1 cellular context compared by ENCODE assay signal in genomic region chr14:74712499-74713394, GRCh38.
TF ChIP-seq lines count a peak whose summit lies in the region.

A gene with protein sequence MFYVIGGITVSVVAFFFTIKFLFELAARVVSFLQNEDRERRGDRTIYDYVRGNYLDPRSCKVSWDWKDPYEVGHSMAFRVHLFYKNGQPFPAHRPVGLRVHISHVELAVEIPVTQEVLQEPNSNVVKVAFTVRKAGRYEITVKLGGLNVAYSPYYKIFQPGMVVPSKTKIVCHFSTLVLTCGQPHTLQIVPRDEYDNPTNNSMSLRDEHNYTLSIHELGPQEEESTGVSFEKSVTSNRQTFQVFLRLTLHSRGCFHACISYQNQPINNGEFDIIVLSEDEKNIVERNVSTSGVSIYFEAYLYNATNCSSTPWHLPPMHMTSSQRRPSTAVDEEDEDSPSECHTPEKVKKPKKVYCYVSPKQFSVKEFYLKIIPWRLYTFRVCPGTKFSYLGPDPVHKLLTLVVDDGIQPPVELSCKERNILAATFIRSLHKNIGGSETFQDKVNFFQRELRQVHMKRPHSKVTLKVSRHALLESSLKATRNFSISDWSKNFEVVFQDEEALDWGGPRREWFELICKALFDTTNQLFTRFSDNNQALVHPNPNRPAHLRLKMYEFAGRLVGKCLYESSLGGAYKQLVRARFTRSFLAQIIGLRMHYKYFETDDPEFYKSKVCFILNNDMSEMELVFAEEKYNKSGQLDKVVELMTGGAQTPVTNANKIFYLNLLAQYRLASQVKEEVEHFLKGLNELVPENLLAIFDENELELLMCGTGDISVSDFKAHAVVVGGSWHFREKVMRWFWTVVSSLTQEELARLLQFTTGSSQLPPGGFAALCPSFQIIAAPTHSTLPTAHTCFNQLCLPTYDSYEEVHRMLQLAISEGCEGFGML (minus strand): TSS chr14:74713080. CDS start chr14:74685615, 27,465 bp downstream.
A gene with protein sequence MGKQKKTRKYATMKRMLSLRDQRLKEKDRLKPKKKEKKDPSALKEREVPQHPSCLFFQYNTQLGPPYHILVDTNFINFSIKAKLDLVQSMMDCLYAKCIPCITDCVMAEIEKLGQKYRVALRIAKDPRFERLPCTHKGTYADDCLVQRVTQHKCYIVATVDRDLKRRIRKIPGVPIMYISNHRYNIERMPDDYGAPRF (plus strand): TSS chr14:74713144. CDS start chr14:74713198, 54 bp downstream.

TF ChIP-seq in HepG2, 621 proteins besides CTCF, POLR2A, EP300 and RAD21 (continued from another document and continues in another):
- no peak for TF ChIP-seq GRHL1 (CRISPR knock-in tag; conservative IDR thresholded peaks at IDR 0.05)
- TF ChIP-seq TOPORS (CRISPR knock-in tag; IDR thresholded peaks at IDR 0.05): 0 out of 2 replicates have a peak, but pooled peaks have one; percentile 49
- TF ChIP-seq MAZ (IDR thresholded peaks at IDR 0.05; ENCODE audit: borderline replicate concordance, low read depth, low read length): no peak
- peak; percentile 39; the same call in 1 of the 2 replicates for TF ChIP-seq MAZ (CRISPR knock-in tag; IDR thresholded peaks at IDR 0.05; ENCODE audit: low read depth)
- TF ChIP-seq, protein P1, sequence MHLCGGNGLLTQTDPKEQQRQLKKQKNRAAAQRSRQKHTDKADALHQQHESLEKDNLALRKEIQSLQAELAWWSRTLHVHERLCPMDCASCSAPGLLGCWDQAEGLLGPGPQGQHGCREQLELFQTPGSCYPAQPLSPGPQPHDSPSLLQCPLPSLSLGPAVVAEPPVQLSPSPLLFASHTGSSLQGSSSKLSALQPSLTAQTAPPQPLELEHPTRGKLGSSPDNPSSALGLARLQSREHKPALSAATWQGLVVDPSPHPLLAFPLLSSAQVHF (CRISPR knock-in tag; IDR thresholded peaks at IDR 0.05): no peak
- no peak for TF ChIP-seq ZFP36 (IDR thresholded peaks at IDR 0.05; ENCODE audit: borderline replicate concordance, low read depth, low read length, partially characterized antibody)
- no peak for TF ChIP-seq ZNF274 (CRISPR knock-in tag; IDR thresholded peaks at IDR 0.05)
- TF ChIP-seq ZBTB44 (CRISPR knock-in tag; IDR thresholded peaks at IDR 0.05): no peak
- TF ChIP-seq NR1H2 (CRISPR knock-in tag; IDR thresholded peaks at IDR 0.05; ENCODE audit: borderline replicate concordance, low read depth): 0 out of 2 replicates have a peak, but pooled peaks have one; percentile 41
- no peak for TF ChIP-seq PCBP2 (optimal IDR thresholded peaks at IDR 0.05; ENCODE audit: low read depth, low read length, poor library complexity, severe bottlenecking)
- no peak for TF ChIP-seq HNRNPUL1 (IDR thresholded peaks at IDR 0.05; ENCODE audit: low read depth, low read length)
- TF ChIP-seq ZNF724P (CRISPR knock-in tag; IDR thresholded peaks at IDR 0.05; ENCODE audit: borderline replicate concordance): 0 out of 2 replicates have a peak, but pooled peaks have one; percentile 80
- TF ChIP-seq ZNF841 (CRISPR knock-in tag; IDR thresholded peaks at IDR 0.05; ENCODE audit: borderline replicate concordance): no peak
- no peak for TF ChIP-seq REXO4 (CRISPR knock-in tag; IDR thresholded peaks at IDR 0.05; ENCODE audit: borderline replicate concordance)
- TF ChIP-seq ZBTB3 (CRISPR knock-in tag; IDR thresholded peaks at IDR 0.05; ENCODE audit: borderline replicate concordance, low read depth): no peak
- TF ChIP-seq, protein P2, sequence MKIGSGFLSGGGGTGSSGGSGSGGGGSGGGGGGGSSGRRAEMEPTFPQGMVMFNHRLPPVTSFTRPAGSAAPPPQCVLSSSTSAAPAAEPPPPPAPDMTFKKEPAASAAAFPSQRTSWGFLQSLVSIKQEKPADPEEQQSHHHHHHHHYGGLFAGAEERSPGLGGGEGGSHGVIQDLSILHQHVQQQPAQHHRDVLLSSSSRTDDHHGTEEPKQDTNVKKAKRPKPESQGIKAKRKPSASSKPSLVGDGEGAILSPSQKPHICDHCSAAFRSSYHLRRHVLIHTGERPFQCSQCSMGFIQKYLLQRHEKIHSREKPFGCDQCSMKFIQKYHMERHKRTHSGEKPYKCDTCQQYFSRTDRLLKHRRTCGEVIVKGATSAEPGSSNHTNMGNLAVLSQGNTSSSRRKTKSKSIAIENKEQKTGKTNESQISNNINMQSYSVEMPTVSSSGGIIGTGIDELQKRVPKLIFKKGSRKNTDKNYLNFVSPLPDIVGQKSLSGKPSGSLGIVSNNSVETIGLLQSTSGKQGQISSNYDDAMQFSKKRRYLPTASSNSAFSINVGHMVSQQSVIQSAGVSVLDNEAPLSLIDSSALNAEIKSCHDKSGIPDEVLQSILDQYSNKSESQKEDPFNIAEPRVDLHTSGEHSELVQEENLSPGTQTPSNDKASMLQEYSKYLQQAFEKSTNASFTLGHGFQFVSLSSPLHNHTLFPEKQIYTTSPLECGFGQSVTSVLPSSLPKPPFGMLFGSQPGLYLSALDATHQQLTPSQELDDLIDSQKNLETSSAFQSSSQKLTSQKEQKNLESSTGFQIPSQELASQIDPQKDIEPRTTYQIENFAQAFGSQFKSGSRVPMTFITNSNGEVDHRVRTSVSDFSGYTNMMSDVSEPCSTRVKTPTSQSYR (CRISPR knock-in tag; IDR thresholded peaks at IDR 0.05; ENCODE audit: borderline replicate concordance): no peak
- TF ChIP-seq IRF2 (CRISPR knock-in tag; IDR thresholded peaks at IDR 0.05): peak; percentile 92
- 0 out of 2 replicates have a peak, but pooled peaks have one; percentile 33 for TF ChIP-seq TFE3 (CRISPR knock-in tag; IDR thresholded peaks at IDR 0.05)
- TF ChIP-seq, protein P3, sequence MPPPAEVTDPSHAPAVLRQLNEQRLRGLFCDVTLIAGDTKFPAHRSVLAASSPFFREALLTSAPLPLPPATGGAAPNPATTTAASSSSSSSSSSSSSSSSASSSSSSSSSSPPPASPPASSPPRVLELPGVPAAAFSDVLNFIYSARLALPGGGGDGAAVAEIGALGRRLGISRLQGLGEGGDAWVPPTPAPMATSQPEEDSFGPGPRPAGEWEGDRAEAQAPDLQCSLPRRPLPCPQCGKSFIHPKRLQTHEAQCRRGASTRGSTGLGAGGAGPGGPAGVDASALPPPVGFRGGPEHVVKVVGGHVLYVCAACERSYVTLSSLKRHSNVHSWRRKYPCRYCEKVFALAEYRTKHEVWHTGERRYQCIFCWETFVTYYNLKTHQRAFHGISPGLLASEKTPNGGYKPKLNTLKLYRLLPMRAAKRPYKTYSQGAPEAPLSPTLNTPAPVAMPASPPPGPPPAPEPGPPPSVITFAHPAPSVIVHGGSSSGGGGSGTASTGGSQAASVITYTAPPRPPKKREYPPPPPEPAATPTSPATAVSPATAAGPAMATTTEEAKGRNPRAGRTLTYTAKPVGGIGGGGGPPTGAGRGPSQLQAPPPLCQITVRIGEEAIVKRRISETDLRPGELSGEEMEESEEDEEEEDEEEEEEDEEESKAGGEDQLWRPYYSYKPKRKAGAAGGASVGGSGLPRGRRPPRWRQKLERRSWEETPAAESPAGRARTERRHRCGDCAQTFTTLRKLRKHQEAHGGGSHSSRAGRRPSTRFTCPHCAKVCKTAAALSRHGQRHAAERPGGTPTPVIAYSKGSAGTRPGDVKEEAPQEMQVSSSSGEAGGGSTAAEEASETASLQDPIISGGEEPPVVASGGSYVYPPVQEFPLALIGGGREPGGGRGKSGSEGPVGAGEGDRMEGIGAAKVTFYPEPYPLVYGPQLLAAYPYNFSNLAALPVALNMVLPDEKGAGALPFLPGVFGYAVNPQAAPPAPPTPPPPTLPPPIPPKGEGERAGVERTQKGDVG (CRISPR knock-in tag; IDR thresholded peaks at IDR 0.05; ENCODE audit: borderline replicate concordance): peak; percentile 62; the same call in 1 of the 2 replicates
- TF ChIP-seq ZNF12 (CRISPR knock-in tag; IDR thresholded peaks at IDR 0.05): no peak
- TF ChIP-seq RBM39 (IDR thresholded peaks at IDR 0.05; ENCODE audit: low read depth, low read length, poor library complexity, severe bottlenecking): peak; percentile 35
- TF ChIP-seq SMARCE1 (IDR thresholded peaks at IDR 0.05; ENCODE audit: borderline replicate concordance): no peak
- TF ChIP-seq SKI (IDR thresholded peaks at IDR 0.05; ENCODE audit: partially characterized antibody): no peak
- no peak for TF ChIP-seq HNRNPLL (IDR thresholded peaks at IDR 0.05; ENCODE audit: low read depth, low read length, poor library complexity, severe bottlenecking)
- TF ChIP-seq MZF1 (CRISPR knock-in tag; IDR thresholded peaks at IDR 0.05; ENCODE audit: borderline replicate concordance): no peak
- TF ChIP-seq NFIB (CRISPR knock-in tag; IDR thresholded peaks at IDR 0.05; ENCODE audit: borderline replicate concordance): no peak
- TF ChIP-seq CREM (IDR thresholded peaks at IDR 0.05): peak; percentile 99
- TF ChIP-seq CREM (CRISPR knock-in tag; IDR thresholded peaks at IDR 0.05): peak; percentile 83
- no peak for TF ChIP-seq SRF (IDR thresholded peaks at IDR 0.05; ENCODE audit: low read depth, low read length)
- TF ChIP-seq ONECUT2 (CRISPR knock-in tag; IDR thresholded peaks at IDR 0.05): no peak
- TF ChIP-seq ZSCAN20 (CRISPR knock-in tag; IDR thresholded peaks at IDR 0.05; ENCODE audit: borderline replicate concordance): no peak
- TF ChIP-seq ZNF782 (CRISPR knock-in tag; IDR thresholded peaks at IDR 0.05; ENCODE audit: borderline replicate concordance): no peak
- TF ChIP-seq PBX3 (CRISPR knock-in tag; IDR thresholded peaks at IDR 0.05; ENCODE audit: borderline replicate concordance): no peak
- TF ChIP-seq ZNF205 (CRISPR knock-in tag; IDR thresholded peaks at IDR 0.05): peak; percentile 61; the same call in 1 of the 2 replicates
- TF ChIP-seq SMAD3 (CRISPR knock-in tag; IDR thresholded peaks at IDR 0.05): peak; percentile 88
- TF ChIP-seq ZFP41 (CRISPR knock-in tag; IDR thresholded peaks at IDR 0.05; ENCODE audit: borderline replicate concordance): no peak
- TF ChIP-seq ZZZ3 (CRISPR knock-in tag; IDR thresholded peaks at IDR 0.05; ENCODE audit: borderline replicate concordance): no peak; the same call in 1 of the 2 replicates
- peak; percentile 100 for TF ChIP-seq SAP130 (CRISPR knock-in tag; IDR thresholded peaks at IDR 0.05; ENCODE audit: low read depth)
- TF ChIP-seq ZIK1 (CRISPR knock-in tag; IDR thresholded peaks at IDR 0.05; ENCODE audit: borderline replicate concordance, low read depth): 0 out of 2 replicates have a peak, but pooled peaks have one; percentile 29
- TF ChIP-seq, protein P4, sequence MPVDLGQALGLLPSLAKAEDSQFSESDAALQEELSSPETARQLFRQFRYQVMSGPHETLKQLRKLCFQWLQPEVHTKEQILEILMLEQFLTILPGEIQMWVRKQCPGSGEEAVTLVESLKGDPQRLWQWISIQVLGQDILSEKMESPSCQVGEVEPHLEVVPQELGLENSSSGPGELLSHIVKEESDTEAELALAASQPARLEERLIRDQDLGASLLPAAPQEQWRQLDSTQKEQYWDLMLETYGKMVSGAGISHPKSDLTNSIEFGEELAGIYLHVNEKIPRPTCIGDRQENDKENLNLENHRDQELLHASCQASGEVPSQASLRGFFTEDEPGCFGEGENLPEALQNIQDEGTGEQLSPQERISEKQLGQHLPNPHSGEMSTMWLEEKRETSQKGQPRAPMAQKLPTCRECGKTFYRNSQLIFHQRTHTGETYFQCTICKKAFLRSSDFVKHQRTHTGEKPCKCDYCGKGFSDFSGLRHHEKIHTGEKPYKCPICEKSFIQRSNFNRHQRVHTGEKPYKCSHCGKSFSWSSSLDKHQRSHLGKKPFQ (CRISPR knock-in tag; IDR thresholded peaks at IDR 0.05; ENCODE audit: insufficient replicate concordance): no peak
- TF ChIP-seq ZNF207 (IDR thresholded peaks at IDR 0.05; ENCODE audit: borderline replicate concordance): no peak
- no peak for TF ChIP-seq ETV6 (CRISPR knock-in tag; conservative IDR thresholded peaks at IDR 0.05)
- no peak for TF ChIP-seq ZNF563 (CRISPR knock-in tag; IDR thresholded peaks at IDR 0.05)
- no peak for TF ChIP-seq RARG (CRISPR knock-in tag; IDR thresholded peaks at IDR 0.05; ENCODE audit: low read depth)
- TF ChIP-seq ZEB1 (IDR thresholded peaks at IDR 0.05; ENCODE audit: insufficient replicate concordance, low read depth): no peak
- TF ChIP-seq ATF7 (IDR thresholded peaks at IDR 0.05): 0 out of 2 replicates have a peak, but pooled peaks have one; percentile 10
- no peak for TF ChIP-seq ATF7 (CRISPR knock-in tag; IDR thresholded peaks at IDR 0.05)
